8 cellular contexts compared by ENCODE assay signal in genomic region chr6:125346143-125346925, GRCh38. TPM values are rescaled to one million over a fixed set of nuclear protein-coding genes. Genes with fewer than 3 reads are reported as not detected.
A peak's percentile ranks its signal among the peaks of the same experiment; 100 is the strongest.
DNase-seq lines count a peak whose midpoint lies in the region; ATAC-seq, FAIRE-seq and TF ChIP-seq lines count a peak whose summit lies in the region.

No MANE protein-coding gene starts in this region.

- under 1% methylated on average over 13 of the region's 13 CpGs for WGBS in SK-N-SH (ENCODE audit: low lambda C conversion rate)

- H3K4me2 ChIP-seq in SK-N-SH = no peak overlapping the region

- TF ChIP-seq EP300 in SK-N-SH (IDR thresholded peaks at IDR 0.05; ENCODE audit: borderline replicate concordance in 1 of 2, low read depth in 1 of 2, low read length in 1 of 2) = no peak

- H3K27me3 ChIP-seq in left ventricle myocardium inferior (ENCODE audit: low read depth) (no peaks in the 10 kb centered on the region), SK-N-SH (ENCODE audit: insufficient read depth) (peaks cover 20% of the 10 kb centered on the region; the same call in 1 of the 2 replicates)

- peak; percentile 70 for FAIRE-seq in GM12892 (lab: Jason Lieb, UNC)

- peaks cover 10% of the 10 kb centered on the region for H3K4me1 ChIP-seq in left ventricle myocardium inferior
- H3K4me1 ChIP-seq in SK-N-SH (ENCODE audit: control insufficient read depth in 1 of 2, insufficient read depth in 2 of 2, low read depth in 1 of 2, low read length in 1 of 2) = no peaks in the 10 kb centered on the region

- H3K4me3 ChIP-seq in left ventricle myocardium inferior (peak overlapping the region; percentile 39), SK-N-SH (ENCODE audit: low read depth in 2 of 2, low read length in 1 of 2) (no peak overlapping the region)

- no peaks in the 10 kb centered on the region for H3K9me2 ChIP-seq in SK-N-SH

- H3K79me2 ChIP-seq in SK-N-SH (ENCODE audit: insufficient read depth) = no peaks in the 10 kb centered on the region

- no peak for TF ChIP-seq RAD21 in SK-N-SH (IDR thresholded peaks at IDR 0.05; ENCODE audit: low read length)

- peak overlapping the region; percentile 69 for H3K27ac ChIP-seq in left ventricle myocardium inferior (replicated peaks)
- H3K27ac ChIP-seq in SK-N-SH (ENCODE audit: low read depth in 2 of 2, low read length in 1 of 2) = no peak overlapping the region

- no peak for TF ChIP-seq CTCF in left ventricle myocardium inferior (IDR thresholded peaks at IDR 0.05; ENCODE audit: borderline replicate concordance)
- TF ChIP-seq CTCF in SK-N-SH (IDR thresholded peaks at IDR 0.05) = no peak

- CTCF ChIA-PET in SK-N-SH (lab: Yijun Ruan, JAX) = interaction anchor here (1.4 kb wide), 1 partner anchor 413 kb away, joined by 3 read pairs; no protein-coding TSS in a partner anchor

- ATAC-seq in GM21529 (IDR thresholded peaks at IDR 0.05; ENCODE audit: unreplicated experiment) = peak; percentile 57

- DNase-seq in GM12892 (ENCODE audit: insufficient read length) = no peak
- DNase-seq in KBM-7 = peak; percentile 63
- DNase-seq in left ventricle myocardium inferior = no peak
- DNase-seq in HT-29 (ENCODE audit: low spot score) = no peak
- DNase-seq in stimulated activated CD4-positive, alpha-beta T cell treated with anti-CD3 and anti-CD28 coated beads, Interleukin-4, amount 100 ng/mL, for 1 hour = no peak
- DNase-seq in SK-N-SH = no peak
- no peak for DNase-seq in DMS 273 (lab: John Stamatoyannopoulos, UW; ENCODE audit: unreplicated experiment)

- in situ Hi-C loops in KBM-7 (cut with MboI; ENCODE audit: low pct_unique_long_range_greater_than_20kb, low sequenced_read_pairs) = no loop called here

- H4K20me1 ChIP-seq in SK-N-SH (ENCODE audit: insufficient read depth) = no peaks in the 10 kb centered on the region

- intact Hi-C loops in left ventricle myocardium inferior (cut with micrococcal nuclease) = no loop called here

- H3F3A ChIP-seq in SK-N-SH (replicated peaks; ENCODE audit: insufficient read depth) = no peaks in the 10 kb centered on the region

- H3K9me3 ChIP-seq in left ventricle myocardium inferior (replicated peaks) = no peaks in the 10 kb centered on the region
- no peaks in the 10 kb centered on the region for H3K9me3 ChIP-seq in SK-N-SH

- no peak overlapping the region for H2AFZ ChIP-seq in SK-N-SH (ENCODE audit: low read depth)

- POLR2A ChIA-PET in SK-N-SH (lab: Yijun Ruan, JAX) = no interaction called here

- no peak overlapping the region for H3K9ac ChIP-seq in SK-N-SH

- TF ChIP-seq POLR2A in GM12892 (IDR thresholded peaks at IDR 0.05; ENCODE audit: low read depth, low read length) = no peak

- H3K36me3 ChIP-seq in left ventricle myocardium inferior (no peaks in the 10 kb centered on the region), SK-N-SH (replicated peaks in 1 of 2; ENCODE audit: control insufficient read depth in 1 of 2, insufficient read depth in 2 of 2, low read length in 1 of 2) (no peaks in the 10 kb centered on the region)

TF ChIP-seq in SK-N-SH, 30 proteins besides CTCF, POLR2A, EP300 and RAD21:
- TF ChIP-seq USF2 (IDR thresholded peaks at IDR 0.05; ENCODE audit: borderline replicate concordance, low read depth, low read length) (no peak), RFX5 (IDR thresholded peaks at IDR 0.05; ENCODE audit: low read length) (no peak), NRF1 (IDR thresholded peaks at IDR 0.05; ENCODE audit: low read depth, low read length) (no peak), TEAD4 (IDR thresholded peaks at IDR 0.05; ENCODE audit: borderline replicate concordance, insufficient read depth) (no peak), MAX (IDR thresholded peaks at IDR 0.05; ENCODE audit: low read depth) (no peak), GATA2 (CRISPR knock-in tag; IDR thresholded peaks at IDR 0.05) (no peak), FOXM1 (IDR thresholded peaks at IDR 0.05; ENCODE audit: low read depth) (no peak), RXRA (IDR thresholded peaks at IDR 0.05; ENCODE audit: borderline replicate concordance, low read depth) (no peak), CHD2 (IDR thresholded peaks at IDR 0.05; ENCODE audit: low read length, partially characterized antibody) (no peak)

RNA-seq across cellular contexts. Expression of gene HDDC2, which starts 44.6 kb away (rescaled TPM):
- polyA plus RNA-seq in GM12892 (2012; ENCODE audit: missing spikeins) = 91.3 TPM
- 87.9 TPM for total RNA-seq in left ventricle myocardium inferior
- 62.3 and 63.2 TPM in 2 replicates for total RNA-seq in HT-29 (2014; rRNA removed; shearing (Covaris generic))
- 80.2 and 85.5 TPM in 2 replicates for polyA plus RNA-seq in SK-N-SH (2012; rRNA removed)
- polyA plus RNA-seq in SK-N-SH (2012; cell fraction: cytosol; rRNA removed) = 89.1 and 111 TPM in 2 replicates
- 26.3 and 31.3 TPM in 2 replicates for polyA plus RNA-seq in SK-N-SH (2012; cell fraction: nucleus; rRNA removed)
